ENCODE assay signal across 8 cellular contexts in genomic region chr19:18522124-18522861, GRCh38. TPM values are rescaled to one million over a fixed set of nuclear protein-coding genes. Genes with fewer than 3 reads are reported as not detected.
DNase-seq lines count a peak whose midpoint lies in the region; ATAC-seq lines count a peak whose summit lies in the region.

No MANE protein-coding gene starts in this region.

- no peaks in the 10 kb centered on the region for H3K36me3 ChIP-seq in BLaER1

- H3K4me3 Mint-ChIP-seq in activated CD4-positive, alpha-beta T cell treated with anti-CD3 and anti-CD28 coated beads, Interleukin-2, amount 10 ng/mL, durations not matched to agents 24 days and 14 days: peak overlapping the region; percentile 91

- peak overlapping the region; percentile 98 for H3K9ac ChIP-seq in BLaER1

- H3K4me2 ChIP-seq in BLaER1: peak overlapping the region; percentile 46

- no peaks in the 10 kb centered on the region for H3K9me3 ChIP-seq in BLaER1

- peaks cover 1% of the 10 kb centered on the region for H3K27me3 Mint-ChIP-seq in activated CD4-positive, alpha-beta T cell treated with anti-CD3 and anti-CD28 coated beads, Interleukin-2, amount 10 ng/mL, durations not matched to agents 24 days and 14 days

- peaks cover 3% of the 10 kb centered on the region for H3K36me3 Mint-ChIP-seq in activated CD4-positive, alpha-beta T cell treated with anti-CD3 and anti-CD28 coated beads, Interleukin-2, amount 10 ng/mL, durations not matched to agents 24 days and 14 days (ENCODE audit: low read depth)

- peaks cover 14% of the 10 kb centered on the region for H3K4me1 Mint-ChIP-seq in activated CD4-positive, alpha-beta T cell treated with anti-CD3 and anti-CD28 coated beads, Interleukin-2, amount 10 ng/mL, durations not matched to agents 24 days and 14 days

- peak overlapping the region; percentile 100 for H3K4me3 ChIP-seq in BLaER1

- intact Hi-C loops in activated CD4-positive, alpha-beta T cell treated with anti-CD3 and anti-CD28 coated beads, Interleukin-2, amount 10 ng/mL, durations not matched to agents 24 days and 14 days (cut with micrococcal nuclease): loop anchor here (1.0 kb wide), 8 partner anchors 22 to 329 kb away; partner anchors contain the start of genes KXD1, MPV17L2 and UBA52

- H3K4me1 ChIP-seq in BLaER1: peaks cover 25% of the 10 kb centered on the region

- DNase-seq in NCI-H526 (lab: John Stamatoyannopoulos, UW) (peak; percentile 98 to 99), cortex of kidney (lab: John Stamatoyannopoulos, UW) (peak; percentile 90), left kidney (ENCODE audit: low read depth, low spot score) (peak; percentile 100)
- peak; percentile 100 for DNase-seq in activated CD4-positive, alpha-beta T cell treated with anti-CD3 and anti-CD28 coated beads, Interleukin-2, amount 10 ng/mL, durations not matched to agents 24 days and 14 days
- DNase-seq in stimulated activated CD4-positive, alpha-beta T cell treated with anti-CD3 and anti-CD28 coated beads, Interleukin-2, amount 100 ng/mL, for 24 hours: peak; percentile 100

- peak overlapping the region; percentile 96 for H3K27ac ChIP-seq in BLaER1

- H3K9me3 Mint-ChIP-seq in activated CD4-positive, alpha-beta T cell treated with anti-CD3 and anti-CD28 coated beads, Interleukin-2, amount 10 ng/mL, durations not matched to agents 24 days and 14 days: no peaks in the 10 kb centered on the region

- peaks cover 42% of the 10 kb centered on the region for H4K20me1 ChIP-seq in BLaER1

- peak overlapping the region; percentile 88 for H3K27ac Mint-ChIP-seq in activated CD4-positive, alpha-beta T cell treated with anti-CD3 and anti-CD28 coated beads, Interleukin-2, amount 10 ng/mL, durations not matched to agents 24 days and 14 days

- ATAC-seq in GM19328 (IDR thresholded peaks at IDR 0.05; ENCODE audit: unreplicated experiment) (peak; percentile 82), HG03469 (IDR thresholded peaks at IDR 0.05; ENCODE audit: unreplicated experiment) (peak; percentile 80)

- no peaks in the 10 kb centered on the region for H3K27me3 ChIP-seq in BLaER1

RNA-seq across cellular contexts. Expression of gene ELL, which starts 0.4 kb away (rescaled TPM):
- 25.5 and 27.8 TPM in 2 replicates for total RNA-seq in activated CD4-positive, alpha-beta T cell treated with anti-CD3 and anti-CD28 coated beads, Interleukin-2, amount 10 ng/mL, durations not matched to agents 24 days and 14 days

RNA-seq across cellular contexts. Expression of gene FKBP8, which starts 21.1 kb away (rescaled TPM):
- total RNA-seq in activated CD4-positive, alpha-beta T cell treated with anti-CD3 and anti-CD28 coated beads, Interleukin-2, amount 10 ng/mL, durations not matched to agents 24 days and 14 days: 170 and 173 TPM in 2 replicates

RNA-seq across cellular contexts. Expression of gene KXD1, which starts 35.4 kb away (rescaled TPM):
- total RNA-seq in activated CD4-positive, alpha-beta T cell treated with anti-CD3 and anti-CD28 coated beads, Interleukin-2, amount 10 ng/mL, durations not matched to agents 24 days and 14 days: 124 and 134 TPM in 2 replicates

RNA-seq across cellular contexts. Expression of gene UBA52, which starts 49.4 kb away (rescaled TPM):
- total RNA-seq in activated CD4-positive, alpha-beta T cell treated with anti-CD3 and anti-CD28 coated beads, Interleukin-2, amount 10 ng/mL, durations not matched to agents 24 days and 14 days: 1,581 and 1,604 TPM in 2 replicates

Comparison
In these comparisons a context has a peak if more than half of its experiments do, and no peak if none do; other contexts are left out.
1. Peak in every context shown above with its lines: DNase-seq, ATAC-seq, H3K4me3 ChIP-seq and H3K27ac ChIP-seq.